ENCODE assay signal across 39 cellular contexts in the genomic region with DNA sequence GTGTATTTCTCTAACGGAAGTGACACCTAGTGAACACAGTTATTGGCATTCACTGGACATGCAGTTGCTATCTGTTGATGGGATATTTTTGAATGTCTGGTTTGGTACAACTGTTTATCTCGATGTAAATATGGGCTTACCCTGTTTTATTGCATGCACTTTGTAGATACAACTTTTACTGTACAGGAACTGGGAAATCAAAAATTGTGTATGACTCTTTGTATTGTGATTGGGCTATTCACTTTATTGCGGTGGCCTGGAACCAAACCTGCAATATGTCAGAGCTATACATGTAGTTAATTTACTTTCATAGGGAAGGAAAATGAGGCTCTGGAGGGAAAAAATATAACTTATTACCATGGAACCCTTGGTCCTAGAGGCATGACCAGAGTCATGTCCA.
"Had no signal": no experiment of that assay in that cellular context is flagged by ENCODE, and none has a peak within 500 bp of the region (broad histone marks: within the 10 kb centered on the region; RNA-seq: fewer than 3 reads in every experiment).

No MANE protein-coding gene starts in this region.

- H3K36me3 ChIP-seq: ascending aorta, cardiac muscle cell had no signal

- H3K36me3 Mint-ChIP-seq: activated CD4-positive, alpha-beta memory T cell treated with anti-CD3 and anti-CD28 coated beads for 36 hours; activated naive CD4-positive, alpha-beta T cell treated with anti-CD3 and anti-CD28 coated beads, Interleukin-2, amount 10 ng/mL, durations not matched to agents 7 days and 5 days; activated naive CD4-positive, alpha-beta T cell treated with anti-CD3 and anti-CD28 coated beads, Interleukin-2, amount 50 U/mL, for 24 hours; activated naive CD8-positive, alpha-beta T cell; activated naive CD8-positive, alpha-beta T cell treated with anti-CD3 and anti-CD28 coated beads, Interleukin-2, amount 10 ng/mL, durations not matched to agents 7 days and 5 days; brain had no signal

- H3K4me3 ChIP-seq: ascending aorta, cardiac muscle cell had no signal

- H3K27me3 Mint-ChIP-seq: activated B cell treated with CpG ODN at 0.5 μM for 24 hours; activated CD4-positive, alpha-beta memory T cell treated with anti-CD3 and anti-CD28 coated beads for 36 hours; activated CD4-positive, alpha-beta T cell treated with anti-CD3 and anti-CD28 coated beads, Interleukin-2, amount 10 ng/mL, durations not matched to agents 24 days and 14 days; activated CD8-positive, alpha-beta T cell treated with anti-CD3 and anti-CD28 coated beads for 36 hours; activated naive CD4-positive, alpha-beta T cell treated with anti-CD3 and anti-CD28 coated beads, Interleukin-2, amount 10 ng/mL, durations not matched to agents 7 days and 5 days; activated naive CD8-positive, alpha-beta T cell; activated naive CD8-positive, alpha-beta T cell treated with anti-CD3 and anti-CD28 coated beads, Interleukin-2, amount 10 ng/mL, durations not matched to agents 7 days and 5 days; activated naive CD8-positive, alpha-beta T cell treated with anti-CD3 and anti-CD28 coated beads, Interleukin-2, amount 50 U/mL, for 24 hours; activated T-helper 17 cell treated with anti-CD3 and anti-CD28 coated beads, Interleukin-2, amount 50 U/mL, for 72 hours; central memory CD8-positive, alpha-beta T cell had no signal

- H3K9me3 Mint-ChIP-seq: activated B cell treated with CpG ODN at 0.5 μM for 24 hours; activated CD4-positive, alpha-beta memory T cell treated with anti-CD3 and anti-CD28 coated beads for 36 hours; activated CD4-positive, alpha-beta T cell treated with anti-CD3 and anti-CD28 coated beads, Interleukin-2, amount 10 ng/mL, durations not matched to agents 24 days and 14 days; activated CD8-positive, alpha-beta T cell treated with anti-CD3 and anti-CD28 coated beads for 36 hours; activated naive CD4-positive, alpha-beta T cell treated with anti-CD3 and anti-CD28 coated beads, Interleukin-2, amount 10 ng/mL, durations not matched to agents 7 days and 5 days; activated naive CD4-positive, alpha-beta T cell treated with anti-CD3 and anti-CD28 coated beads, Interleukin-2, amount 50 U/mL, for 24 hours; activated naive CD8-positive, alpha-beta T cell treated with anti-CD3 and anti-CD28 coated beads, Interleukin-2, amount 10 ng/mL, durations not matched to agents 7 days and 5 days; activated naive CD8-positive, alpha-beta T cell treated with anti-CD3 and anti-CD28 coated beads, Interleukin-2, amount 50 U/mL, for 24 hours; activated T-cell treated with anti-CD3 and anti-CD28 coated beads, Interleukin-2, amount 50 U/mL, for 72 hours; activated T-helper 1 cell treated with anti-CD3 and anti-CD28 coated beads, Interleukin-12 subunit alpha, Interleukin-12 subunit beta, Interleukin-2, Interleukin-4 antibody, amounts not matched to agents 30 ng/mL and 10 ng/mL and 1 ng/mL, durations not matched to agents 14 hours and 24 hours and 36 hours; T-helper 1 cell treated with Interleukin-12 subunit alpha and Interleukin-12 subunit beta and Interleukin-4 antibody, amounts not matched to agents 30 μg/mL and 1 μg/mL, for 36 hours; T-helper 2 cell treated with Interferon-gamma antibody and Interleukin-4, amounts not matched to agents 5 μg/mL and 100 μg/mL, for 36 hours had no signal

- H3K27ac ChIP-seq: ascending aorta, cardiac muscle cell, VCaP had no signal

- H3K27ac Mint-ChIP-seq: activated B cell treated with CpG ODN at 0.5 μM for 24 hours; activated CD4-positive, alpha-beta memory T cell treated with anti-CD3 and anti-CD28 coated beads for 36 hours; activated CD4-positive, alpha-beta T cell treated with anti-CD3 and anti-CD28 coated beads, Interleukin-2, amount 10 ng/mL, durations not matched to agents 24 days and 14 days; activated CD8-positive, alpha-beta T cell treated with anti-CD3 and anti-CD28 coated beads for 36 hours; activated naive CD4-positive, alpha-beta T cell treated with anti-CD3 and anti-CD28 coated beads, Interleukin-2, amount 10 ng/mL, durations not matched to agents 7 days and 5 days; activated naive CD4-positive, alpha-beta T cell treated with anti-CD3 and anti-CD28 coated beads, Interleukin-2, amount 50 U/mL, for 24 hours; activated naive CD8-positive, alpha-beta T cell; activated naive CD8-positive, alpha-beta T cell treated with anti-CD3 and anti-CD28 coated beads, Interleukin-2, amount 10 ng/mL, durations not matched to agents 7 days and 5 days; activated naive CD8-positive, alpha-beta T cell treated with anti-CD3 and anti-CD28 coated beads, Interleukin-2, amount 50 U/mL, for 24 hours; activated T-cell treated with anti-CD3 and anti-CD28 coated beads, Interleukin-2, amount 50 U/mL, for 72 hours; activated T-helper 1 cell treated with anti-CD3 and anti-CD28 coated beads, Interleukin-12 subunit alpha, Interleukin-12 subunit beta, Interleukin-2, Interleukin-4 antibody, amounts not matched to agents 30 ng/mL and 10 ng/mL and 1 ng/mL, durations not matched to agents 14 hours and 24 hours and 36 hours; activated T-helper 17 cell treated with anti-CD3 and anti-CD28 coated beads, Interleukin-2, amount 50 U/mL, for 72 hours; brain; T-helper 1 cell treated with Interleukin-12 subunit alpha and Interleukin-12 subunit beta and Interleukin-4 antibody, amounts not matched to agents 30 μg/mL and 1 μg/mL, for 36 hours; T-helper 2 cell treated with Interferon-gamma antibody and Interleukin-4, amounts not matched to agents 5 μg/mL and 100 μg/mL, for 36 hours had no signal

- DNase-seq: activated B cell treated with CpG ODN at 0.5 μM for 24 hours; activated CD4-positive, alpha-beta memory T cell treated with anti-CD3 and anti-CD28 coated beads for 36 hours; activated CD4-positive, alpha-beta T cell treated with anti-CD3 and anti-CD28 coated beads for 4 hours; activated CD4-positive, alpha-beta T cell treated with anti-CD3 and anti-CD28 coated beads, Interleukin-2, amount 50 U/mL, for 1 hour; activated CD4-positive, alpha-beta T cell treated with anti-CD3 and anti-CD28 coated beads, Interleukin-2, amount 50 U/mL, for 4 hours; activated CD4-positive, CD25-positive, alpha-beta regulatory T cell treated with anti-CD3 and anti-CD28 coated beads, Interleukin-2, amount 50 U/mL, for 72 hours; activated CD8-positive, alpha-beta memory T cell treated with anti-CD3 and anti-CD28 coated beads, Interleukin-2, amount 50 U/mL, for 4 hours; activated CD8-positive, alpha-beta T cell treated with anti-CD3 and anti-CD28 coated beads for 36 hours; activated effector memory CD4-positive, alpha-beta T cell treated with Interleukin-2 at 50 U/mL for 16 hours; activated gamma-delta T cell; activated naive CD4-positive, alpha-beta T cell treated with anti-CD3 and anti-CD28 coated beads, Interleukin-2, amount 10 ng/mL, durations not matched to agents 7 days and 5 days; activated naive CD4-positive, alpha-beta T cell treated with Interleukin-2 at 50 U/mL for 16 hours; activated naive CD8-positive, alpha-beta T cell treated with anti-CD3 and anti-CD28 coated beads, Interleukin-2, amount 10 ng/mL, durations not matched to agents 7 days and 5 days; activated naive CD8-positive, alpha-beta T cell treated with anti-CD3 and anti-CD28 coated beads, Interleukin-2, amount 50 U/mL, for 24 hours; activated T-cell treated with anti-CD3 and anti-CD28 coated beads for 4 hours; activated T-cell treated with anti-CD3 and anti-CD28 coated beads, Interleukin-2, amount 50 U/mL, for 1 hour; activated T-cell treated with anti-CD3 and anti-CD28 coated beads, Interleukin-2, amount 50 U/mL, for 4 hours; activated T-cell treated with anti-CD3 and anti-CD28 coated beads, Interleukin-2, amount 50 U/mL, for 72 hours; amygdala; anterior cingulate cortex; caudate nucleus; cerebellar nuclear complex; T-helper 1 cell; T-helper 2 cell; T-helper 9 cell had no signal

- H3K27me3 ChIP-seq: ascending aorta had no signal

- H3K9me3 ChIP-seq: ascending aorta had no signal

- H3K4me1 Mint-ChIP-seq: activated B cell treated with CpG ODN at 0.5 μM for 24 hours; activated CD4-positive, alpha-beta T cell treated with anti-CD3 and anti-CD28 coated beads, Interleukin-2, amount 10 ng/mL, durations not matched to agents 24 days and 14 days; activated naive CD4-positive, alpha-beta T cell treated with anti-CD3 and anti-CD28 coated beads, Interleukin-2, amount 10 ng/mL, durations not matched to agents 7 days and 5 days; activated naive CD4-positive, alpha-beta T cell treated with anti-CD3 and anti-CD28 coated beads, Interleukin-2, amount 50 U/mL, for 24 hours; activated naive CD8-positive, alpha-beta T cell treated with anti-CD3 and anti-CD28 coated beads, Interleukin-2, amount 10 ng/mL, durations not matched to agents 7 days and 5 days; activated naive CD8-positive, alpha-beta T cell treated with anti-CD3 and anti-CD28 coated beads, Interleukin-2, amount 50 U/mL, for 24 hours; activated T-helper 17 cell treated with anti-CD3 and anti-CD28 coated beads, Interleukin-2, amount 50 U/mL, for 72 hours; central memory CD8-positive, alpha-beta T cell had no signal

- FAIRE-seq: bronchial epithelial cell, TTC549 had no signal

- ATAC-seq: activated CD8-positive, alpha-beta T cell treated with anti-CD3 and anti-CD28 coated beads for 36 hours; activated naive CD8-positive, alpha-beta T cell treated with anti-CD3 and anti-CD28 coated beads, Interleukin-2, amount 50 U/mL, for 24 hours; activated T-cell treated with anti-CD3 and anti-CD28 coated beads, Interleukin-2, amount 50 U/mL, for 4 hours; activated T-cell treated with anti-CD3 and anti-CD28 coated beads, Interleukin-2, amount 50 U/mL, for 72 hours; activated T-helper 17 cell treated with anti-CD3 and anti-CD28 coated beads, Interleukin-2, amount 50 U/mL, for 72 hours had no signal

- H3K4me3 Mint-ChIP-seq: activated B cell treated with CpG ODN at 0.5 μM for 24 hours; activated CD4-positive, alpha-beta memory T cell treated with anti-CD3 and anti-CD28 coated beads for 36 hours; activated CD4-positive, alpha-beta T cell treated with anti-CD3 and anti-CD28 coated beads, Interleukin-2, amount 10 ng/mL, durations not matched to agents 24 days and 14 days; activated CD8-positive, alpha-beta T cell treated with anti-CD3 and anti-CD28 coated beads for 36 hours; activated naive CD4-positive, alpha-beta T cell treated with anti-CD3 and anti-CD28 coated beads, Interleukin-2, amount 10 ng/mL, durations not matched to agents 7 days and 5 days; activated naive CD4-positive, alpha-beta T cell treated with anti-CD3 and anti-CD28 coated beads, Interleukin-2, amount 50 U/mL, for 24 hours; activated naive CD8-positive, alpha-beta T cell; activated naive CD8-positive, alpha-beta T cell treated with anti-CD3 and anti-CD28 coated beads, Interleukin-2, amount 10 ng/mL, durations not matched to agents 7 days and 5 days; activated naive CD8-positive, alpha-beta T cell treated with anti-CD3 and anti-CD28 coated beads, Interleukin-2, amount 50 U/mL, for 24 hours; activated T-cell treated with anti-CD3 and anti-CD28 coated beads, Interleukin-2, amount 50 U/mL, for 4 hours; activated T-cell treated with anti-CD3 and anti-CD28 coated beads, Interleukin-2, amount 50 U/mL, for 72 hours; activated T-helper 1 cell treated with anti-CD3 and anti-CD28 coated beads, Interleukin-12 subunit alpha, Interleukin-12 subunit beta, Interleukin-2, Interleukin-4 antibody, amounts not matched to agents 30 ng/mL and 10 ng/mL and 1 ng/mL, durations not matched to agents 14 hours and 24 hours and 36 hours; activated T-helper 17 cell treated with anti-CD3 and anti-CD28 coated beads, Interleukin-2, amount 50 U/mL, for 72 hours; brain; central memory CD8-positive, alpha-beta T cell; T-helper 1 cell treated with Interleukin-12 subunit alpha and Interleukin-12 subunit beta and Interleukin-4 antibody, amounts not matched to agents 30 μg/mL and 1 μg/mL, for 36 hours; T-helper 2 cell treated with Interferon-gamma antibody and Interleukin-4, amounts not matched to agents 5 μg/mL and 100 μg/mL, for 36 hours had no signal

- H3K4me1 ChIP-seq: ascending aorta had no signal
